8 cellular contexts compared by ENCODE assay signal in the genomic region with DNA sequence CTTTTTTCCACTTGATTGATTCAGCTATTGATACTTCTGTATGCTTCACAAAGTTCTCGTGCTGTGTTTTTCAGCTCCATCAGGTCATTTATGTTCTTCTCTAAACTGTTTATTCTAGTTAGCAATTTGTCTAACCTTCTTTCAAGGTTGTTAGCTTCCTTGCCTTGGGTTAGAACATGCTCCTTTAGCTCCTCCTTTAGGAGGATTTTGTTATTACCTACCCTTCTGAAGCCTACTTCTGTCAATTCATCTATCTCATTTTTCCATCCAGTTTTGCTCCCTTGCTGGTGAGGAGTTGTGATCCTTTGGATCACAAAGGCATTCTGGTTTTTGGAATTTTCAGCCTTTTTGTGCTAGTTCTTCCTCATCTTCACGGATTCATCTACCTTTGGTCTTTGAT.
A peak's percentile ranks its signal among the peaks of the same experiment; 100 is the strongest.
DNase-seq lines count a peak whose midpoint lies in the region; ATAC-seq and TF ChIP-seq lines count a peak whose summit lies in the region.
"Not testable (repeated sequence)": the region's sequence is repeated elsewhere in the genome, so short reads cannot be mapped to it uniquely, and the experiment has no call there.

No MANE protein-coding gene starts in this region.

- H4K20me1 ChIP-seq in OCI-LY1 (ENCODE audit: insufficient read depth, low read length); fibroblast of lung (ENCODE audit: control insufficient read depth, extremely low read depth, insufficient read depth, low read length): not testable (repeated sequence)

- not testable (repeated sequence) for H3K4me3 ChIP-seq in AG04450 (ENCODE audit: low read depth, low read length); OCI-LY1 (ENCODE audit: low read depth, low read length, poor library complexity, severe bottlenecking); adipocyte (ENCODE audit: low read length); fibroblast of lung (replicated peaks in 1 of 4; ENCODE audit: control extremely low read depth in 1 of 4, insufficient read depth in 1 of 4, low read depth in 3 of 4, low read length in 4 of 4)

- not testable (repeated sequence) for H3K4me1 Mint-ChIP-seq in progenitor cell of endocrine pancreas (ENCODE audit: low read depth)

- peak; percentile 26 for DNase-seq in AG04450 (ENCODE audit: low read depth, low spot score)
- peak; percentile 66 for DNase-seq in ELR (ENCODE audit: low read depth)
- DNase-seq in Kasumi-1 (lab: John Stamatoyannopoulos, UW), result peak; percentile 24 to 39
- DNase-seq in adipocyte (ENCODE audit: low read depth), result peak; percentile 52
- peak; percentile 20 to 69 for DNase-seq in fibroblast of lung (ENCODE audit: low read depth in 2 of 2)
- not testable (repeated sequence) for DNase-seq in left lobe of liver (ENCODE audit: low spot score); progenitor cell of endocrine pancreas (ENCODE audit: low spot score, unreplicated experiment)

- not testable (repeated sequence) for H2AFZ ChIP-seq in OCI-LY1 (ENCODE audit: low read length); fibroblast of lung (ENCODE audit: low read length)

- POLR2A ChIA-PET in AG04450 (lab: Yijun Ruan, JAX), result not testable (repeated sequence)

- H3K36me3 ChIP-seq in OCI-LY1 (ENCODE audit: insufficient read depth, low read length); adipocyte (ENCODE audit: control insufficient read depth, insufficient read depth, low read length, severe bottlenecking); fibroblast of lung (ENCODE audit: control insufficient read depth, insufficient read depth, low read length): not testable (repeated sequence)

- not testable (repeated sequence) for H3K9ac ChIP-seq in OCI-LY1 (ENCODE audit: low read length); adipocyte (ENCODE audit: low read length); fibroblast of lung (ENCODE audit: insufficient read depth, low read length)

- H3K9me3 Mint-ChIP-seq in progenitor cell of endocrine pancreas (ENCODE audit: low read depth), result peaks cover 14% of the 10 kb centered on the region

- not testable (repeated sequence) for H3K27ac ChIP-seq in AG04450 (ENCODE audit: low read depth, low read length); OCI-LY1 (ENCODE audit: low read depth, low read length, poor library complexity, severe bottlenecking); fibroblast of lung (ENCODE audit: insufficient read depth, low read length)

- not testable (repeated sequence) for H3K36me3 Mint-ChIP-seq in progenitor cell of endocrine pancreas (ENCODE audit: insufficient read depth)

- H3K79me2 ChIP-seq in OCI-LY1 (ENCODE audit: insufficient read depth, low read length); fibroblast of lung (ENCODE audit: control insufficient read depth, insufficient read depth, low read length): not testable (repeated sequence)

- peak; percentile 61 for ATAC-seq in left lobe of liver

- CTCF ChIA-PET in AG04450 (lab: Charles Lee), result interaction anchor here (0.6 to 2.4 kb wide), 12 partner anchors 14 to 711 kb away, joined by 3 to 22 read pairs (median 4); a partner anchor contains a TSS

- H3K9me3 ChIP-seq in AG04450 (ENCODE audit: control insufficient read depth, insufficient read depth, low read length); OCI-LY1 (ENCODE audit: low read length); adipocyte (ENCODE audit: control insufficient read depth, low read length); fibroblast of lung (ENCODE audit: control insufficient read depth, insufficient read depth, low read depth, low read length): not testable (repeated sequence)

- not testable (repeated sequence) for H3F3A ChIP-seq in OCI-LY1 (ENCODE audit: insufficient read depth, low read length)

- H3K4me3 Mint-ChIP-seq in progenitor cell of endocrine pancreas (ENCODE audit: low read depth), result not testable (repeated sequence)

- not testable (repeated sequence) for H3K9me2 ChIP-seq in OCI-LY1 (ENCODE audit: low read depth, low read length)

- not testable (repeated sequence) for H3K27me3 ChIP-seq in AG04450 (ENCODE audit: control insufficient read depth, insufficient read depth, low read length); OCI-LY1 (ENCODE audit: insufficient read depth, low read length); adipocyte (replicated peaks; ENCODE audit: control insufficient read depth, insufficient read depth, low read length); fibroblast of lung (ENCODE audit: control insufficient read depth, insufficient read depth, low read length)

- H3K4me2 ChIP-seq in OCI-LY1 (ENCODE audit: low read length); fibroblast of lung (ENCODE audit: extremely low read depth, insufficient read depth, low read length): not testable (repeated sequence)

- TF ChIP-seq CTCF in AG04450 (IDR thresholded peaks at IDR 0.05; ENCODE audit: low read depth, low read length) (peak; percentile 62), OCI-LY1 (IDR thresholded peaks at IDR 0.05; ENCODE audit: low read length) (peak; percentile 25), fibroblast of lung (conservative IDR thresholded peaks at IDR 0.05 in 1 of 2, IDR thresholded peaks at IDR 0.05 in 1 of 2; ENCODE audit: low read depth in 1 of 2, low read length in 2 of 2) (peak; percentile 37 to 54), progenitor cell of endocrine pancreas (IDR thresholded peaks at IDR 0.05; ENCODE audit: unreplicated experiment) (peak; percentile 27)

- not testable (repeated sequence) for H3K27ac Mint-ChIP-seq in progenitor cell of endocrine pancreas

- not testable (repeated sequence) for H3K4me1 ChIP-seq in OCI-LY1 (ENCODE audit: insufficient read depth, low read length, severe bottlenecking); adipocyte (ENCODE audit: control insufficient read depth, insufficient read depth, low read length); fibroblast of lung (ENCODE audit: control insufficient read depth, extremely low read depth, insufficient read depth, low read length)

- not testable (repeated sequence) for H3K27me3 Mint-ChIP-seq in progenitor cell of endocrine pancreas
